16 cellular contexts compared by ENCODE assay signal in genomic region chr10:132708936-132709335, GRCh38.
A peak's percentile ranks its signal among the peaks of the same experiment; 100 is the strongest.
DNase-seq lines count a peak whose midpoint lies in the region; ATAC-seq and TF ChIP-seq lines count a peak whose summit lies in the region.
"Had no signal": no experiment of that assay in that cellular context is flagged by ENCODE, and none has a peak within 500 bp of the region (broad histone marks: within the 10 kb centered on the region; RNA-seq: fewer than 3 reads in every experiment).

No MANE protein-coding gene starts in this region.

- intact Hi-C loops in left ventricle myocardium superior (cut with micrococcal nuclease) (no loop called here), Right ventricle myocardium inferior (cut with DNase I) (no loop called here)

- H3K36me3 Mint-ChIP-seq in nephron progenitor cell (ENCODE audit: low read depth) (peaks cover 37% of the 10 kb centered on the region), type B pancreatic cell (peaks cover 19% of the 10 kb centered on the region)

- no peak for ATAC-seq in left ventricle myocardium superior
- no peak for ATAC-seq in Right ventricle myocardium inferior
- ATAC-seq: Panc1 had no signal

- H3K27ac ChIP-seq in cingulate gyrus (ENCODE audit: low read depth, low read length), result peak overlapping the region; percentile 13
- H3K27ac ChIP-seq: KMS-11 had no signal

- DNase-seq in left ventricle myocardium superior (peak; percentile 15), Right ventricle myocardium inferior (ENCODE audit: missing footprints) (no peak), nephron progenitor cell (peak; percentile 0), type B pancreatic cell (ENCODE audit: extremely low spot score, unreplicated experiment) (peak; percentile 56), NCI-H1436 treated with DMSO at 0.1 percent for 48 hours (lab: John Stamatoyannopoulos, UW) (no peak), NCI-H510A (lab: John Stamatoyannopoulos, UW) (no peak), amniotic stem cell (lab: John Stamatoyannopoulos, UW) (no peak)
- DNase-seq: AML-193, H7, NCI-H1092 treated with DMSO at 0.1 percent for 48 hours, NCI-H1694 treated with DMSO at 0.1 percent for 48 hours, NCI-H748 treated with DMSO at 0.1 percent for 48 hours, SIG-M5 had no signal

- peaks cover 24% of the 10 kb centered on the region for H3K4me1 Mint-ChIP-seq in nephron progenitor cell
- peaks cover 3% of the 10 kb centered on the region for H3K4me1 Mint-ChIP-seq in type B pancreatic cell (ENCODE audit: unreplicated experiment)

- H3K27ac Mint-ChIP-seq in nephron progenitor cell, result no peak overlapping the region
- no peak overlapping the region for H3K27ac Mint-ChIP-seq in type B pancreatic cell

- H3K9me3 Mint-ChIP-seq in nephron progenitor cell (peaks cover 39% of the 10 kb centered on the region), type B pancreatic cell (peaks cover 9% of the 10 kb centered on the region)

- H3K27me3 Mint-ChIP-seq in nephron progenitor cell (ENCODE audit: low read depth, poor library complexity) (peaks cover 13% of the 10 kb centered on the region), type B pancreatic cell (peaks cover 9% of the 10 kb centered on the region)

- TF ChIP-seq CTCF in nephron progenitor cell (IDR thresholded peaks at IDR 0.05) (no peak), type B pancreatic cell (conservative IDR thresholded peaks at IDR 0.05) (no peak)

- H3K4me3 Mint-ChIP-seq in nephron progenitor cell (no peak overlapping the region), type B pancreatic cell (no peak overlapping the region)

Comparison
In these comparisons a context has a peak if more than half of its experiments do, and no peak if none do; other contexts are left out.
1. DNase-seq: peak in left ventricle myocardium superior (single experiment), nephron progenitor cell (single experiment) and type B pancreatic cell (single experiment); none in Right ventricle myocardium inferior (single experiment), NCI-H1436 treated with DMSO at 0.1 percent for 48 hours (single experiment), NCI-H510A (single experiment) and amniotic stem cell (single experiment).